In the genomic region with DNA sequence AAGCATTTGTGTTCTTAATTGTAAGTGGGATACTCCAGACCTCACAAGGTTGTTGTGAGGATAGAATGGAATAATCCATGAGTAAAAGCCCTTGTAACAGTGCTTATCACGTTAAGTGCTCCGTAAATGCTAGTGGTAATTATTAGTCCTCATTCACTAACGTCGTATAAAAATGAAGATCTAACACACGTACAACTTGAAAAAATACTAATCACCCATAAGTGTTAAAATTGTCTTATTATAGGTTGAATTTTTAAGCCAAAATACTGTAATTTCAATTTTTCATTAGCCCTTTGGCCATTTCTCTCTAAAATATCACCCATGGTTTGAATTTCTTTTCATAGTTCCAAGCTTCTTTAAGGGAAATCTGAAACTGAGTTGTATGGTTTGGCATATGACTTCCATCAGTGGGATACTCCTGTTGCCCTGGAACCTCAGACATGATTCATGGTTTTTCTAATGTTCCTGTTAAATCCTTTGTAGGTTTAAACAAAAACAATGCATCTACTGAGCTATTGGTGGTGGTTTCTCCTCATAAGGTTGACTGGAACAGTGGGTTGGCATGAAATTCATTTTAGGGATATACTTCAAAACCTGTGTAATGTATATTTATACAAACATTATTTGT, we compare ENCODE assay signal across 2 cellular contexts.
TF ChIP-seq lines count a peak whose summit lies in the region.

No MANE protein-coding gene starts in this region.

TF ChIP-seq in HEK293, 187 proteins besides CTCF, POLR2A, EP300 and RAD21 (continued from another document):
- TF ChIP-seq TRIM28 (IDR thresholded peaks at IDR 0.05; ENCODE audit: borderline replicate concordance, low read length) (0 out of 2 replicates have a peak, but pooled peaks have one; percentile 35), ZNF133 (tag by site-specific recombination; IDR thresholded peaks at IDR 0.05) (peak; percentile 97)
TF ChIP-seq in HEK293: peak in this region for 3.

TF ChIP-seq in K562, 482 proteins besides CTCF, POLR2A, EP300 and RAD21:
- TF ChIP-seq, protein P1, sequence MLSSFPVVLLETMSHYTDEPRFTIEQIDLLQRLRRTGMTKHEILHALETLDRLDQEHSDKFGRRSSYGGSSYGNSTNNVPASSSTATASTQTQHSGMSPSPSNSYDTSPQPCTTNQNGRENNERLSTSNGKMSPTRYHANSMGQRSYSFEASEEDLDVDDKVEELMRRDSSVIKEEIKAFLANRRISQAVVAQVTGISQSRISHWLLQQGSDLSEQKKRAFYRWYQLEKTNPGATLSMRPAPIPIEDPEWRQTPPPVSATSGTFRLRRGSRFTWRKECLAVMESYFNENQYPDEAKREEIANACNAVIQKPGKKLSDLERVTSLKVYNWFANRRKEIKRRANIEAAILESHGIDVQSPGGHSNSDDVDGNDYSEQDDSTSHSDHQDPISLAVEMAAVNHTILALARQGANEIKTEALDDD (IDR thresholded peaks at IDR 0.05) = no peak
- TF ChIP-seq MEIS2 (IDR thresholded peaks at IDR 0.05; ENCODE audit: partially characterized antibody) (peak; percentile 16), ATF1 (CRISPR knock-in tag; IDR thresholded peaks at IDR 0.05) (no peak), ATF1 (tag; IDR thresholded peaks at IDR 0.05) (no peak)
